22 cellular contexts compared by ENCODE assay signal in genomic region chr11:64926689-64927088, GRCh38. TPM values are rescaled to one million over a fixed set of nuclear protein-coding genes. Genes with fewer than 3 reads are reported as not detected.
DNase-seq lines count a peak whose midpoint lies in the region; ATAC-seq and TF ChIP-seq lines count a peak whose summit lies in the region.
"Had no signal": no experiment of that assay in that cellular context is flagged by ENCODE, and none has a peak within 500 bp of the region (broad histone marks: within the 10 kb centered on the region; RNA-seq: fewer than 3 reads in every experiment).

No MANE protein-coding gene starts in this region.

- no peak for TF ChIP-seq CTCF in neural crest cell (conservative IDR thresholded peaks at IDR 0.05)

- no peaks in the 10 kb centered on the region for H3K9me3 Mint-ChIP-seq in effector memory CD8-positive, alpha-beta T cell
- no peaks in the 10 kb centered on the region for H3K9me3 Mint-ChIP-seq in neural crest cell
- H3K9me3 Mint-ChIP-seq: activated CD4-positive, alpha-beta memory T cell treated with anti-CD3 and anti-CD28 coated beads for 36 hours; CD4-positive, CD25-positive, alpha-beta regulatory T cell; stimulated activated naive CD8-positive, alpha-beta T cell treated with anti-CD3 and anti-CD28 coated beads, Interleukin-15, amount 100 ng/mL, for 72 hours had no signal

- DNase-seq in H7, result peak; percentile 55
- DNase-seq in effector memory CD8-positive, alpha-beta T cell, result no peak
- DNase-seq in neural crest cell (ENCODE audit: low read depth, low spot score), result no peak
- no peak for DNase-seq in left lobe of liver (ENCODE audit: low spot score)
- DNase-seq in NCI-H2196 treated with DMSO at 0.1 percent for 48 hours (lab: John Stamatoyannopoulos, UW; ENCODE audit: unreplicated experiment), result no peak
- DNase-seq: activated CD4-positive, alpha-beta memory T cell treated with anti-CD3 and anti-CD28 coated beads for 36 hours; activated naive CD4-positive, alpha-beta T cell treated with anti-CD3 and anti-CD28 coated beads, Interleukin-2, amount 50 U/mL, for 16 hours; activated T-cell treated with anti-CD3 and anti-CD28 coated beads, Interleukin-2, amount 50 U/mL, for 1 hour; CD4-positive, CD25-positive, alpha-beta regulatory T cell; hippocampal formation; kidney glomerular epithelial cell; NCI-H187; NCI-H446; nucleus accumbens; RPMI8226; stimulated activated CD4-positive, alpha-beta T cell treated with anti-CD3 and anti-CD28 coated beads, Interleukin-15, amount 100 ng/mL, for 24 hours; stimulated activated naive CD8-positive, alpha-beta T cell treated with anti-CD3 and anti-CD28 coated beads, Interleukin-15, amount 100 ng/mL, for 72 hours had no signal

- H3K27ac Mint-ChIP-seq in effector memory CD8-positive, alpha-beta T cell, result no peak overlapping the region
- H3K27ac Mint-ChIP-seq in neural crest cell (ENCODE audit: unreplicated experiment), result no peak overlapping the region
- H3K27ac Mint-ChIP-seq: activated CD4-positive, alpha-beta memory T cell treated with anti-CD3 and anti-CD28 coated beads for 36 hours had no signal

- no peak overlapping the region for H3K4me3 ChIP-seq in H7 (ENCODE audit: insufficient read depth, low read depth, low read length)

- H3K36me3 Mint-ChIP-seq in effector memory CD8-positive, alpha-beta T cell (ENCODE audit: insufficient read depth), result peaks cover 8% of the 10 kb centered on the region
- H3K36me3 Mint-ChIP-seq in neural crest cell (ENCODE audit: low read depth), result no peaks in the 10 kb centered on the region

- no peaks in the 10 kb centered on the region for H3K27me3 Mint-ChIP-seq in effector memory CD8-positive, alpha-beta T cell
- H3K27me3 Mint-ChIP-seq in neural crest cell (ENCODE audit: low read depth), result no peaks in the 10 kb centered on the region
- H3K27me3 Mint-ChIP-seq: activated CD4-positive, alpha-beta memory T cell treated with anti-CD3 and anti-CD28 coated beads for 36 hours; CD4-positive, CD25-positive, alpha-beta regulatory T cell; stimulated activated naive CD8-positive, alpha-beta T cell treated with anti-CD3 and anti-CD28 coated beads, Interleukin-15, amount 100 ng/mL, for 72 hours had no signal

- H3K4me1 Mint-ChIP-seq in effector memory CD8-positive, alpha-beta T cell (ENCODE audit: low read depth in 2 of 2), result peaks cover 18% of the 10 kb centered on the region in 2 donors
- peaks cover 14% of the 10 kb centered on the region for H3K4me1 Mint-ChIP-seq in neural crest cell

- H3K4me3 Mint-ChIP-seq in effector memory CD8-positive, alpha-beta T cell, result peak overlapping the region; percentile 38 to 45
- H3K4me3 Mint-ChIP-seq in neural crest cell, result peak overlapping the region; percentile 78

- peaks cover 5% of the 10 kb centered on the region for H3K27me3 ChIP-seq in H7 (ENCODE audit: control insufficient read depth, insufficient read depth, low read length)
- H3K27me3 ChIP-seq: upper lobe of left lung had no signal

- no peaks in the 10 kb centered on the region; the same call in 1 of the 2 replicates for H3K36me3 ChIP-seq in H7 (replicated peaks; ENCODE audit: control insufficient read depth, insufficient read depth, low read length)

- no peak for ATAC-seq in effector memory CD8-positive, alpha-beta T cell (replicated peaks)
- ATAC-seq in left lobe of liver (no peak), HG02798 (IDR thresholded peaks at IDR 0.05; ENCODE audit: poor library complexity, unreplicated experiment) (no peak)
- ATAC-seq: right cardiac atrium; stimulated activated naive CD8-positive, alpha-beta T cell treated with anti-CD3 and anti-CD28 coated beads, Interleukin-15, amount 100 ng/mL, for 72 hours had no signal

RNA-seq across cellular contexts. Expression of gene PPP2R5B, which starts 2.2 kb away (rescaled TPM):
- total RNA-seq in H7 (2014; rRNA removed; shearing (Covaris generic)), result 5.0 and 6.0 TPM in 2 replicates
- total RNA-seq in neural crest cell (13.4 and 16.5 TPM in 2 replicates), left lobe of liver (9.1 TPM)

RNA-seq across cellular contexts. Expression of gene GPHA2, which starts 9.0 kb away (rescaled TPM):
- total RNA-seq in H7 (2014; rRNA removed; shearing (Covaris generic)), result 2.4 TPM in 1 of 2 replicates, not detected in the other
- total RNA-seq in neural crest cell (not detected in 2 replicates), left lobe of liver (0.25 TPM)
- total RNA-seq: CD4-positive, CD25-positive, alpha-beta regulatory T cell; endothelial cell of umbilical vein; mesenteric fat pad; right cardiac atrium; upper lobe of left lung had no signal

RNA-seq across cellular contexts. Expression of gene ATG2A, which starts 9.7 kb away (rescaled TPM):
- total RNA-seq in H7 (2014; rRNA removed; shearing (Covaris generic)), result 19.3 and 22.5 TPM in 2 replicates
- total RNA-seq in neural crest cell, result 24.1 and 24.8 TPM in 2 replicates
- total RNA-seq in left lobe of liver, result 34.0 TPM

RNA-seq across cellular contexts. Expression of gene MAJIN, which starts 45.2 kb away (rescaled TPM):
- total RNA-seq in H7 (2014; rRNA removed; shearing (Covaris generic)), result 0.97 and 1.1 TPM in 2 replicates
- total RNA-seq in neural crest cell (not detected in 2 replicates), left lobe of liver (not detected)
- total RNA-seq: CD4-positive, CD25-positive, alpha-beta regulatory T cell; endothelial cell of umbilical vein; mesenteric fat pad; right cardiac atrium had no signal

RNA-seq across cellular contexts. Expression of gene EHD1, which starts 48.3 kb away (rescaled TPM):
- total RNA-seq in H7 (2014; rRNA removed; shearing (Covaris generic)), result 23.7 and 30.2 TPM in 2 replicates
- total RNA-seq in neural crest cell (74.2 and 77.2 TPM in 2 replicates), left lobe of liver (29.9 TPM)
